In the genomic region with DNA sequence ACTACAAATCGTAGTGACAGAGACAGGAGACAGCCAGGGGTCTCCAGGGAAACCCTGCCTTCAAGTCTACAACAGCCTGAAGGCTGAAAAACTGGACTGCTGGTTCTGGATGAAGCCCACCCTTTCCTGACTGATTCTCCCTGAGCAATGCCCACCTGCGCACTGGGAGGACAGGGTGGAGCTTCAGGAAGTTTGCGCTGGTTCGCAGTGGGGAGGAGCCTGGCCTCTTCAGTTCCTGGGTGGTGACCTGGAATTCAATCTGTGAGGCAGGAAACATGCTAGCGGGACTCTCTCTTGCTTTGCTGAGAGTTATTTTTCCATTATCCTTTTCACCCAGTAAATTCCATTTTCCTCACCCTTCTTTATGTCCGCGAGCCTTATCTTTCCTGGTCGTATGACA, we compare ENCODE assay signal across 21 cellular contexts.
"Had no signal": no experiment of that assay in that cellular context is flagged by ENCODE, and none has a peak within 500 bp of the region (broad histone marks: within the 10 kb centered on the region; RNA-seq: fewer than 3 reads in every experiment).

No MANE protein-coding gene starts in this region.

- H3K27me3 Mint-ChIP-seq: activated B cell treated with CpG ODN at 0.5 μM for 24 hours; activated CD4-positive, alpha-beta memory T cell treated with anti-CD3 and anti-CD28 coated beads, Interleukin-2, amount 10 ng/mL, durations not matched to agents 7 days and 5 days; activated CD8-positive, alpha-beta memory T cell treated with anti-CD3 and anti-CD28 coated beads, Interleukin-2, amount 10 ng/mL, durations not matched to agents 7 days and 5 days; activated naive CD8-positive, alpha-beta T cell treated with anti-CD3 and anti-CD28 coated beads for 36 hours; activated T-helper 17 cell treated with anti-CD3 and anti-CD28 coated beads, Interleukin-2, amount 50 U/mL, for 72 hours; naive B cell; stimulated activated memory B cell treated with anti-CD40 and anti-IgM and Interleukin-4, amounts not matched to agents 10 μg/mL and 1 μg/mL and 100 μg/mL, for 72 hours had no signal

- H3K4me1 Mint-ChIP-seq: activated B cell treated with CpG ODN at 0.5 μM for 24 hours; activated CD4-positive, alpha-beta memory T cell treated with anti-CD3 and anti-CD28 coated beads, Interleukin-2, amount 10 ng/mL, durations not matched to agents 7 days and 5 days; activated CD8-positive, alpha-beta memory T cell treated with anti-CD3 and anti-CD28 coated beads, Interleukin-2, amount 10 ng/mL, durations not matched to agents 7 days and 5 days; activated naive CD8-positive, alpha-beta T cell treated with anti-CD3 and anti-CD28 coated beads for 36 hours; activated T-helper 17 cell treated with anti-CD3 and anti-CD28 coated beads, Interleukin-2, amount 50 U/mL, for 72 hours; naive B cell; stimulated activated memory B cell treated with anti-CD40 and anti-IgM and Interleukin-4, amounts not matched to agents 10 μg/mL and 1 μg/mL and 100 μg/mL, for 72 hours had no signal

- H3K4me3 ChIP-seq: esophagus muscularis mucosa, gastroesophageal sphincter, mucosa of descending colon, spleen, testis had no signal

- H3K27ac ChIP-seq: esophagus muscularis mucosa, gastroesophageal sphincter, neutrophil, parathyroid adenoma, spleen, testis had no signal

- H3K36me3 ChIP-seq: esophagus muscularis mucosa, gastroesophageal sphincter, neutrophil, spleen had no signal

- DNase-seq: activated B cell treated with CpG ODN at 0.5 μM for 24 hours; activated CD4-positive, alpha-beta memory T cell treated with anti-CD3 and anti-CD28 coated beads, Interleukin-2, amount 10 ng/mL, durations not matched to agents 7 days and 5 days; activated CD4-positive, alpha-beta T cell treated with anti-CD3 and anti-CD28 coated beads for 48 hours; activated CD8-positive, alpha-beta memory T cell treated with anti-CD3 and anti-CD28 coated beads, Interleukin-2, amount 10 ng/mL, durations not matched to agents 7 days and 5 days; activated naive CD4-positive, alpha-beta T cell; activated naive CD8-positive, alpha-beta T cell treated with anti-CD3 and anti-CD28 coated beads for 36 hours; amniotic stem cell; effector CD4-positive, alpha-beta T cell; mesenchymal stem cell; mucosa of descending colon; naive B cell; spleen; stimulated activated CD4-positive, alpha-beta T cell treated with anti-CD3 and anti-CD28 coated beads, Interleukin-4, amount 100 ng/mL, for 4 hours; testis had no signal

- H3K27ac Mint-ChIP-seq: activated B cell treated with CpG ODN at 0.5 μM for 24 hours; activated CD4-positive, alpha-beta memory T cell treated with anti-CD3 and anti-CD28 coated beads, Interleukin-2, amount 10 ng/mL, durations not matched to agents 7 days and 5 days; activated CD8-positive, alpha-beta memory T cell treated with anti-CD3 and anti-CD28 coated beads, Interleukin-2, amount 10 ng/mL, durations not matched to agents 7 days and 5 days; activated naive CD8-positive, alpha-beta T cell treated with anti-CD3 and anti-CD28 coated beads for 36 hours; activated T-helper 17 cell treated with anti-CD3 and anti-CD28 coated beads, Interleukin-2, amount 50 U/mL, for 72 hours; naive B cell; stimulated activated memory B cell treated with anti-CD40 and anti-IgM and Interleukin-4, amounts not matched to agents 10 μg/mL and 1 μg/mL and 100 μg/mL, for 72 hours; type B pancreatic cell had no signal

- H3K4me3 Mint-ChIP-seq: activated B cell treated with CpG ODN at 0.5 μM for 24 hours; activated CD4-positive, alpha-beta memory T cell treated with anti-CD3 and anti-CD28 coated beads, Interleukin-2, amount 10 ng/mL, durations not matched to agents 7 days and 5 days; activated CD8-positive, alpha-beta memory T cell treated with anti-CD3 and anti-CD28 coated beads, Interleukin-2, amount 10 ng/mL, durations not matched to agents 7 days and 5 days; activated naive CD8-positive, alpha-beta T cell treated with anti-CD3 and anti-CD28 coated beads for 36 hours; activated T-helper 17 cell treated with anti-CD3 and anti-CD28 coated beads, Interleukin-2, amount 50 U/mL, for 72 hours; naive B cell; stimulated activated memory B cell treated with anti-CD40 and anti-IgM and Interleukin-4, amounts not matched to agents 10 μg/mL and 1 μg/mL and 100 μg/mL, for 72 hours; type B pancreatic cell had no signal

- H3K36me3 Mint-ChIP-seq: activated CD8-positive, alpha-beta memory T cell treated with anti-CD3 and anti-CD28 coated beads, Interleukin-2, amount 10 ng/mL, durations not matched to agents 7 days and 5 days; activated naive CD8-positive, alpha-beta T cell treated with anti-CD3 and anti-CD28 coated beads for 36 hours; naive B cell; stimulated activated memory B cell treated with anti-CD40 and anti-IgM and Interleukin-4, amounts not matched to agents 10 μg/mL and 1 μg/mL and 100 μg/mL, for 72 hours; type B pancreatic cell had no signal

- H3K9me3 ChIP-seq: neutrophil, testis had no signal

- H3K9ac ChIP-seq: parathyroid adenoma had no signal

- H3K9me3 Mint-ChIP-seq: activated T-helper 17 cell treated with anti-CD3 and anti-CD28 coated beads, Interleukin-2, amount 50 U/mL, for 72 hours had no signal

- H3K27me3 ChIP-seq: gastroesophageal sphincter, neutrophil, spleen, testis had no signal

- H3K4me1 ChIP-seq: esophagus muscularis mucosa, gastroesophageal sphincter, parathyroid adenoma, spleen, testis had no signal

- ATAC-seq: activated CD8-positive, alpha-beta memory T cell treated with anti-CD3 and anti-CD28 coated beads, Interleukin-2, amount 10 ng/mL, durations not matched to agents 7 days and 5 days; activated T-helper 17 cell treated with anti-CD3 and anti-CD28 coated beads, Interleukin-2, amount 50 U/mL, for 72 hours; gastroesophageal sphincter; mucosa of descending colon; stimulated activated memory B cell treated with anti-CD40 and anti-IgM and Interleukin-4, amounts not matched to agents 10 μg/mL and 1 μg/mL and 100 μg/mL, for 72 hours had no signal
